In genomic region chr20:1392443-1392692, GRCh38 we compare ENCODE assay signal across 8 cellular contexts. TPM values are rescaled to one million over a fixed set of nuclear protein-coding genes. Genes with fewer than 3 reads are reported as not detected.
A peak's percentile ranks its signal among the peaks of the same experiment; 100 is the strongest.
DNase-seq lines count a peak whose midpoint lies in the region; ATAC-seq, FAIRE-seq and TF ChIP-seq lines count a peak whose summit lies in the region.

No MANE protein-coding gene starts in this region.

- no peak for FAIRE-seq in A549 (lab: Jason Lieb, UNC)
- no peak for FAIRE-seq in pancreas (lab: Jason Lieb, UNC)
- FAIRE-seq in GM12892 (lab: Jason Lieb, UNC) = no peak

- no TSS peak for BruUV-seq in PC-9 (replicated peaks; lab: Mats Ljungman, UMichigan)

- peaks cover 42% of the 10 kb centered on the region for H4K20me1 ChIP-seq in PC-9 (ENCODE audit: insufficient read depth)

- no peak for DNase-seq in A549 (ENCODE audit: low read depth in 1 of 2, low spot score in 1 of 2)
- DNase-seq in PC-9 = no peak
- DNase-seq in epithelial cell of prostate (ENCODE audit: low read depth, low spot score) = no peak
- DNase-seq in pancreas = no peak
- no peak for DNase-seq in GM12892 (ENCODE audit: insufficient read length)
- no peak for DNase-seq in DMS79 (lab: John Stamatoyannopoulos, UW)
- no peak for DNase-seq in SIG-M5 (lab: John Stamatoyannopoulos, UW)

- H3K27ac ChIP-seq in A549 = peak overlapping the region; percentile 89 to 95
- peak overlapping the region; percentile 40; the same call in 1 of the 2 replicates for H3K27ac ChIP-seq in PC-9
- H3K27ac ChIP-seq in epithelial cell of prostate = peak overlapping the region; percentile 67
- peak overlapping the region; percentile 20 to 71 (median 52) for H3K27ac ChIP-seq in pancreas

- peaks cover 58% of the 10 kb centered on the region for H3K79me2 ChIP-seq in PC-9 (ENCODE audit: low read depth)

- ATAC-seq in A549 = no peak
- peak; percentile 23 for ATAC-seq in GM19467 (IDR thresholded peaks at IDR 0.05; ENCODE audit: unreplicated experiment)
- ATAC-seq in pancreas = peak; percentile 16 to 44 (median 35)

- H3K27me3 ChIP-seq in PC-9 (ENCODE audit: insufficient read depth, low read depth) (no peaks in the 10 kb centered on the region), pancreas (peaks cover 0 to 3% (median 0%) of the 10 kb centered on the region in 4 donors)

- H3K36me3 ChIP-seq in PC-9 (ENCODE audit: low read depth) (peaks cover 4% of the 10 kb centered on the region; the same call in 1 of the 2 replicates), pancreas (no peaks in the 10 kb centered on the region)

- H3K4me1 ChIP-seq in A549 = peaks cover 27% of the 10 kb centered on the region; the same call in 2 of the 3 replicates
- H3K4me1 ChIP-seq in PC-9 (replicated peaks; ENCODE audit: insufficient read depth) = peaks cover 57% of the 10 kb centered on the region
- peaks cover 5 to 35% (median 14%) of the 10 kb centered on the region in 3 donors for H3K4me1 ChIP-seq in pancreas

- no peaks in the 10 kb centered on the region for H3K9me3 ChIP-seq in A549
- no peaks in the 10 kb centered on the region for H3K9me3 ChIP-seq in PC-9 (ENCODE audit: insufficient read depth, low read depth)
- no peaks in the 10 kb centered on the region for H3K9me3 ChIP-seq in pancreas

- intact Hi-C loops in PC-9 (cut with micrococcal nuclease; ENCODE audit: unreplicated experiment) = loop anchor here (1.0 to 2.0 kb wide), 3 partner anchors 45 to 74 kb away; partner anchors contain the start of gene NSFL1C
- intact Hi-C loops in pancreas (cut with DNase I) = no loop called here

- TF ChIP-seq CTCF in A549 (IDR thresholded peaks at IDR 0.05) (no peak), PC-9 (conservative IDR thresholded peaks at IDR 0.05) (no peak), pancreas (IDR thresholded peaks at IDR 0.05) (no peak)

- CTCF ChIA-PET in A549 (lab: Yijun Ruan, JAX) (interaction anchor here (0.8 to 2.6 kb wide), 6 partner anchors 67 to 436 kb away, joined by 3 to 10 read pairs (median 3); partner anchors contain the start of gene NSFL1C), PC-9 (lab: Charles Lee) (interaction anchor here (0.8 kb wide), 1 partner anchor 15 kb away, joined by 6 read pairs; no protein-coding TSS in a partner anchor)

- WGBS in A549 (ENCODE audit: missing lambda C conversion rate) = under 1% methylated on average over 13 of the region's 13 CpGs
- WGBS in pancreas, 2 donors = 0 to 1% methylated on average over 13 of the region's 13 CpGs

- peak overlapping the region; percentile 95 for H3K4me2 ChIP-seq in A549
- peak overlapping the region; percentile 100 for H3K4me2 ChIP-seq in PC-9

- no peak for TF ChIP-seq RAD21 in A549 (conservative IDR thresholded peaks at IDR 0.05 in 1 of 2, IDR thresholded peaks at IDR 0.05 in 1 of 2)

- TF ChIP-seq EP300 in A549 (IDR thresholded peaks at IDR 0.05) = no peak

- H2AFZ ChIP-seq in PC-9 = peak overlapping the region; percentile 67; the same call in 1 of the 2 replicates

- TF ChIP-seq POLR2A in A549 (IDR thresholded peaks at IDR 0.05; ENCODE audit: low read length) = no peak
- no peak for TF ChIP-seq POLR2A in GM12892 (IDR thresholded peaks at IDR 0.05; ENCODE audit: low read depth, low read length)

- H3K4me3 ChIP-seq in A549 (peak overlapping the region; percentile 96), PC-9 (peak overlapping the region; percentile 97), pancreas (peak overlapping the region; percentile 76 to 92 (median 90))

- POLR2A ChIA-PET in A549 (lab: Yijun Ruan, JAX) (interaction anchor here (0.8 kb wide), 1 partner anchor 1078 kb away, joined by 3 read pairs; the partner anchor contains the start of gene SNRPB), PC-9 (lab: Charles Lee; ENCODE audit: unreplicated experiment) (no interaction called here)

- H3K9me2 ChIP-seq in PC-9 (ENCODE audit: insufficient read depth) = no peaks in the 10 kb centered on the region

- peaks cover 8% of the 10 kb centered on the region; the same call in 1 of the 2 replicates for H3F3A ChIP-seq in PC-9 (ENCODE audit: insufficient read depth, low read depth)

TF ChIP-seq in A549, 52 proteins besides CTCF, POLR2A, EP300 and RAD21:
- TF ChIP-seq EHF (CRISPR knock-in tag; IDR thresholded peaks at IDR 0.05) = no peak
- peak; percentile 74; the same call in 1 of the 2 replicates for TF ChIP-seq KDM1A (IDR thresholded peaks at IDR 0.05; ENCODE audit: low read depth)

RNA-seq across cellular contexts. Expression of gene FKBP1A, which starts 0.5 kb away (rescaled TPM):
- polyA plus RNA-seq in A549 (2011; rRNA removed) (535 and 848 TPM in 2 replicates), A549 (2017; fragmentation: RNase III; extraction: RNeasy Plus Mini Kit Qiagen cat#74134 plus additional on column Dnase treatment) (375 to 385 TPM (median 377 TPM) in 3 replicates), pancreas (10 to 100 TPM; 62.1 to 86.7 TPM)
- polyA plus RNA-seq in A549 (2012; cell fraction: cytosol; rRNA removed) = 405 and 481 TPM in 2 replicates
- polyA plus RNA-seq in A549 (2012; cell fraction: nucleus; rRNA removed) = 108 and 284 TPM in 2 replicates
- polyA minus RNA-seq in A549 (2011; rRNA and poly(A)+ RNA removed) = 309 and 380 TPM in 2 replicates
- total RNA-seq in PC-9 (2021) (248 and 320 TPM in 2 replicates), pancreas (100 to 1,000 TPM in 1 of 6 donors, 10 to 100 TPM in 5; 40.2 to 104 (median 67.3) TPM)
- polyA plus RNA-seq in GM12892 (2012; ENCODE audit: missing spikeins) = 207 TPM

Comparison
In these comparisons a context has a peak if more than half of its experiments do, and no peak if none do; other contexts are left out.
1. ATAC-seq: peak in GM19467 (single experiment) and pancreas (4 of 4); none in A549 (0 of 2).
2. H3K27ac ChIP-seq: peak in every context shown above with its lines; median percentile 92 in A549; 67 in epithelial cell of prostate; 52 in pancreas; 40 in PC-9.
3. Peak in every context shown above with its lines, with median percentiles within 50 percentile points of each other: H3K4me3 ChIP-seq.